In the genomic region with DNA sequence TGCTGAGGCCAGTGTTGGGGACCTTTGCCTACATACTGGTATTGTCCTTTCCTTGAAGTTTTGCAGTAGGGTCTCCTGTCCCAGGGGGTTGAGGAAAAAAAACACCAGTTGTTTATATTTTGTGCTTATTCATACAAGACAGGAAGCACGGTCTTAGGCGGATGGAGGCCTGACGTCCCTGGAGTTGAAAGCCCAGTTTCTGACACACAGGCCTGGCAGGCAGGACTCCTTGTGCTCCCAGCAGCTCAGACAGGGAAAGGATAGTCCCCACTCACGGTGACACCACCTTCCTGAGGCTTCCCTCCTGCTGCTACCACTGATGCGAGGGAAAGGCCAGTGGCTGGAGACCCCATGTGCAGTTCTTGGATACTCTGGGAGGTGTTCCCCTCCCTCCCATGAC, we compare ENCODE assay signal across 25 cellular contexts. TPM values are rescaled to one million over a fixed set of nuclear protein-coding genes. Genes with fewer than 3 reads are reported as not detected.
DNase-seq lines count a peak whose midpoint lies in the region; ATAC-seq, FAIRE-seq and TF ChIP-seq lines count a peak whose summit lies in the region.
"Had no signal": no experiment of that assay in that cellular context is flagged by ENCODE, and none has a peak within 500 bp of the region (broad histone marks: within the 10 kb centered on the region; RNA-seq: fewer than 3 reads in every experiment).

No MANE protein-coding gene starts in this region.

- no peak for TF ChIP-seq POLR2A in GM12892 (IDR thresholded peaks at IDR 0.05; ENCODE audit: low read depth, low read length)

- no peak for ATAC-seq in activated T-helper 17 cell treated with anti-CD3 and anti-CD28 coated beads, Interleukin-2, amount 50 U/mL, for 72 hours (replicated peaks)
- peak; percentile 10 for ATAC-seq in esophagus mucosa
- ATAC-seq: Right ventricle myocardium inferior had no signal

- H3K36me3 Mint-ChIP-seq in activated naive CD4-positive, alpha-beta T cell treated with anti-CD3 and anti-CD28 coated beads, Interleukin-2, amount 50 U/mL, for 24 hours = peaks cover 40% of the 10 kb centered on the region
- peaks cover 90% of the 10 kb centered on the region for H3K36me3 Mint-ChIP-seq in activated T-helper 17 cell treated with anti-CD3 and anti-CD28 coated beads, Interleukin-2, amount 50 U/mL, for 72 hours (ENCODE audit: low read depth)

- peak overlapping the region; percentile 72 for H3K27ac Mint-ChIP-seq in activated naive CD4-positive, alpha-beta T cell treated with anti-CD3 and anti-CD28 coated beads, Interleukin-2, amount 50 U/mL, for 24 hours
- peak overlapping the region; percentile 10 for H3K27ac Mint-ChIP-seq in activated T-helper 17 cell treated with anti-CD3 and anti-CD28 coated beads, Interleukin-2, amount 50 U/mL, for 72 hours
- H3K27ac Mint-ChIP-seq: HFFc6 had no signal

- DNase-seq in activated naive CD4-positive, alpha-beta T cell treated with Interleukin-2 at 50 U/mL for 16 hours = no peak
- no peak for DNase-seq in GM12892 (ENCODE audit: insufficient read length)
- DNase-seq in NCI-H510A treated with DMSO at 0.1 percent for 48 hours (lab: John Stamatoyannopoulos, UW) = no peak
- DNase-seq in DMS53 treated with DMSO at 0.1 percent for 48 hours (lab: John Stamatoyannopoulos, UW; ENCODE audit: unreplicated experiment) = no peak
- DNase-seq: CD4-positive, alpha-beta memory T cell; COR-L47; DMS53; GOT3; HFFc6; KBM-7; MV-4-11; NCI-H1105 treated with DMSO at 0.1 percent for 48 hours; NCI-H2029; NCI-H446; NCI-H526; NCI-H82; NK-92 treated with Interleukin-12 subunit alpha and Interleukin-12 subunit beta, amount 100 ng/mL, for 24 hours; PC-3; SJCRH30 had no signal

- peaks cover 4% of the 10 kb centered on the region for H3K4me1 Mint-ChIP-seq in activated naive CD4-positive, alpha-beta T cell treated with anti-CD3 and anti-CD28 coated beads, Interleukin-2, amount 50 U/mL, for 24 hours
- H3K4me1 Mint-ChIP-seq in activated T-helper 17 cell treated with anti-CD3 and anti-CD28 coated beads, Interleukin-2, amount 50 U/mL, for 72 hours = no peaks in the 10 kb centered on the region

- no peak for FAIRE-seq in GM12892 (lab: Jason Lieb, UNC)
- FAIRE-seq: G401.6, HTR-8/SVneo had no signal

- H3K9me3 Mint-ChIP-seq in activated naive CD4-positive, alpha-beta T cell treated with anti-CD3 and anti-CD28 coated beads, Interleukin-2, amount 50 U/mL, for 24 hours = no peaks in the 10 kb centered on the region
- H3K9me3 Mint-ChIP-seq in activated T-helper 17 cell treated with anti-CD3 and anti-CD28 coated beads, Interleukin-2, amount 50 U/mL, for 72 hours = no peaks in the 10 kb centered on the region
- H3K9me3 Mint-ChIP-seq: HFFc6 had no signal

- H3K4me3 Mint-ChIP-seq in activated naive CD4-positive, alpha-beta T cell treated with anti-CD3 and anti-CD28 coated beads, Interleukin-2, amount 50 U/mL, for 24 hours = no peak overlapping the region
- no peak overlapping the region for H3K4me3 Mint-ChIP-seq in activated T-helper 17 cell treated with anti-CD3 and anti-CD28 coated beads, Interleukin-2, amount 50 U/mL, for 72 hours
- H3K4me3 Mint-ChIP-seq: CD4-positive, alpha-beta memory T cell; HFFc6 had no signal

- no peaks in the 10 kb centered on the region for H3K27me3 Mint-ChIP-seq in activated naive CD4-positive, alpha-beta T cell treated with anti-CD3 and anti-CD28 coated beads, Interleukin-2, amount 50 U/mL, for 24 hours
- no peaks in the 10 kb centered on the region for H3K27me3 Mint-ChIP-seq in activated T-helper 17 cell treated with anti-CD3 and anti-CD28 coated beads, Interleukin-2, amount 50 U/mL, for 72 hours
- H3K27me3 Mint-ChIP-seq: CD4-positive, alpha-beta memory T cell had no signal

RNA-seq across cellular contexts. Expression of a gene that starts 15.5 kb away (rescaled TPM):
- 100 to 1,000 TPM; 131 to 175 TPM for total RNA-seq in activated T-helper 17 cell treated with anti-CD3 and anti-CD28 coated beads, Interleukin-2, amount 50 U/mL, for 72 hours
- total RNA-seq in esophagus mucosa = 38.5 TPM
- polyA plus RNA-seq in GM12892 (2012; ENCODE audit: missing spikeins) = 228 TPM
